20 cellular contexts compared by ENCODE assay signal in the genomic region with DNA sequence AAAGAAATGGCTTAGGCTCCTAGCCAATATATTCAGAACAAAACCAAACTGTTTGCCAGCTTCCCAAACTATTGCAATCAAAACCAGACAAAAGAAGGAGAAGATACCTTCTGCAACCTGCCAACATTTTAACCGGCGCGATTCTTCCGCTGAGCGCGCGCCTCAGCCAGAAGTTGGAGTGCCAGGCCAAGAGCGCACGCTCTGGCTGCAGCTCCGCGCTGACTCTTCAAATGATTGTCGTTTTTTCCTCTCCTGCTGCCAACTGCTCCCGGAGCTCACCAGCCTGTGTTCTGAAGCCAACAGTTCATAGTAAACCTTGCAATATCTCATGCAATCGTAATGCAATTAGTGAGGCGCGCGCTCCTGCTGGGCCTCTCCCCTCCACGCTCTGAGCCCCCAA.
A peak's percentile ranks its signal among the peaks of the same experiment; 100 is the strongest.
DNase-seq lines count a peak whose midpoint lies in the region; TF ChIP-seq lines count a peak whose summit lies in the region.
"Had no signal": no experiment of that assay in that cellular context is flagged by ENCODE, and none has a peak within 500 bp of the region (broad histone marks: within the 10 kb centered on the region; RNA-seq: fewer than 3 reads in every experiment).

No MANE protein-coding gene starts in this region.

- peaks cover 0 to 4% (median 0%) of the 10 kb centered on the region in 3 donors for H3K27me3 ChIP-seq in skeletal muscle tissue (ENCODE audit: control insufficient read depth in 3 of 3, insufficient read depth in 3 of 3, low read length in 3 of 3)

- intact Hi-C loops in lower leg skin (cut with DNase I; ENCODE audit: low total_unique reads): no loop called here

- H3K27ac ChIP-seq in VCaP (peak overlapping the region; percentile 34; the same call in 1 of the 2 replicates), skeletal muscle tissue (ENCODE audit: low read depth, low read length) (no peak overlapping the region)
- H3K27ac ChIP-seq: A549 had no signal

- TF ChIP-seq POLR2A in lower leg skin (IDR thresholded peaks at IDR 0.05): no peak

- H3K9me3 ChIP-seq in skeletal muscle tissue (ENCODE audit: control insufficient read depth in 3 of 3, low read length in 3 of 3): no peaks in the 10 kb centered on the region
- H3K9me3 ChIP-seq: A549, HAP-1 had no signal

- peaks cover 0 to 4% (median 0%) of the 10 kb centered on the region in 3 donors for H3K4me1 ChIP-seq in skeletal muscle tissue (ENCODE audit: control insufficient read depth in 3 of 3, insufficient read depth in 3 of 3, low read length in 3 of 3)
- H3K4me1 ChIP-seq: A549, HAP-1 had no signal

- no peak overlapping the region for H3K9ac ChIP-seq in skeletal muscle tissue (ENCODE audit: low read depth in 1 of 3, low read length in 3 of 3)

- TF ChIP-seq CTCF in VCaP (conservative IDR thresholded peaks at IDR 0.05) (no peak), lower leg skin (IDR thresholded peaks at IDR 0.05) (no peak)

- H3K36me3 ChIP-seq in skeletal muscle tissue (ENCODE audit: control insufficient read depth in 3 of 3, insufficient read depth in 3 of 3, low read length in 3 of 3): no peaks in the 10 kb centered on the region
- H3K36me3 ChIP-seq: HAP-1 had no signal

- H3K4me3 ChIP-seq in skeletal muscle tissue (ENCODE audit: low read length in 3 of 3) (peak overlapping the region; percentile 23 to 35 (median 25)), lower leg skin (ENCODE audit: low read depth, poor library complexity, severe bottlenecking) (no peak overlapping the region)
- H3K4me3 ChIP-seq: A549, HAP-1 had no signal

- WGBS in lower leg skin, 2 donors: 26 to 27% methylated on average over 18 of the region's 18 CpGs

- peak; percentile 47 for DNase-seq in NCI-H1105 treated with DMSO at 0.1 percent for 48 hours (lab: John Stamatoyannopoulos, UW)
- DNase-seq in NCI-H1105 (lab: John Stamatoyannopoulos, UW): no peak
- peak; percentile 32 for DNase-seq in NCI-H1694 treated with DMSO at 0.1 percent for 48 hours (lab: John Stamatoyannopoulos, UW)
- no peak for DNase-seq in DMS79 treated with DMSO at 0.1 percent for 48 hours (lab: John Stamatoyannopoulos, UW)
- no peak for DNase-seq in lower leg skin (ENCODE audit: low spot score in 2 of 2)
- no peak for DNase-seq in Ammon's horn (ENCODE audit: low spot score)
- DNase-seq: 8988T; ACHN; AML-193; C1 segment of cervical spinal cord; Calu3; CD4-positive, alpha-beta memory T cell; COR-L47; DMS79; GF-D8; HFFc6 had no signal

Comparison
In these comparisons a context has a peak if more than half of its experiments do, and no peak if none do; other contexts are left out.
1. DNase-seq: peak in NCI-H1105 treated with DMSO at 0.1 percent for 48 hours (single experiment) and NCI-H1694 treated with DMSO at 0.1 percent for 48 hours (single experiment); none in NCI-H1105 (single experiment), DMS79 treated with DMSO at 0.1 percent for 48 hours (single experiment), lower leg skin (0 of 2) and Ammon's horn (single experiment).